Comparison of ENCODE assay signal across 13 cellular contexts in the genomic region with DNA sequence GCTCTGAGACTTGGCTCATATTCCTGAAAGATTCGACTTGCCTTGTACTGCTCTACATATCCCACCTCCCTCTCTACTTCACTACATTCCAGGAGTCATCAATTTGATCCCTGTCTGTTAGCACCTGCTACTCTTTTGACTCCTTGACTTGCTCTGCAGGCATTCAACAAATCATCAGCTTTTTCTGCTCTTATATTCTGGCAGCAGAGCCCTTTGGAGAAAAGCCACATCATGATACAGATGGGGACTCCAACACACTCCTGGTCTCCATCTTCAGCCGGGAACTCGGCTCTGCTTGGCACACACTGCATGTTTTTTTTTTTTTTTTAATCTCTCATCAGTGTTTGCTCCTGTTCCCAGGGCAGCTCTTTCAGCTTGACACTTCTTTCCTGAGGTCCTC.
DNase-seq lines count a peak whose midpoint lies in the region; ATAC-seq and TF ChIP-seq lines count a peak whose summit lies in the region.
"Had no signal": no experiment of that assay in that cellular context is flagged by ENCODE, and none has a peak within 500 bp of the region (broad histone marks: within the 10 kb centered on the region; RNA-seq: fewer than 3 reads in every experiment).

No MANE protein-coding gene starts in this region.

- peak; percentile 42 for DNase-seq in DMS53 (lab: John Stamatoyannopoulos, UW)
- DNase-seq in DMS53 treated with DMSO at 0.1 percent for 48 hours (lab: John Stamatoyannopoulos, UW; ENCODE audit: unreplicated experiment) = no peak
- DNase-seq in NCI-H510A treated with DMSO at 0.1 percent for 48 hours (lab: John Stamatoyannopoulos, UW) = peak; percentile 17
- DNase-seq in NCI-H510A (lab: John Stamatoyannopoulos, UW) = no peak
- no peak for DNase-seq in germinal center (ENCODE audit: low spot score)
- DNase-seq: CD4-positive, alpha-beta T cell; CD8-positive, alpha-beta memory T cell; DMS 273 treated with DMSO at 0.1 percent for 48 hours; DND-41; GM23248; H7; HCEC 1CT had no signal

- ATAC-seq in SK-N-SH treated with all-trans-retinoic acid at 6 μM for 48 hours = no peak

TF ChIP-seq in SK-N-SH treated with all-trans-retinoic acid at 6 μM for 48 hours, 23 proteins besides CTCF, POLR2A, EP300 and RAD21:
- TF ChIP-seq ISL1 (CRISPR knock-in tag; IDR thresholded peaks at IDR 0.05) = peak; percentile 18; the same call in 1 of the 2 replicates
- no peak for TF ChIP-seq SNAI2 (CRISPR knock-in tag; IDR thresholded peaks at IDR 0.05)
- TF ChIP-seq ZFP3 (CRISPR knock-in tag; IDR thresholded peaks at IDR 0.05) = peak; percentile 62; the same call in 1 of the 2 replicates

Comparison
In these comparisons a context has a peak if more than half of its experiments do, and no peak if none do; other contexts are left out.
1. DNase-seq: peak in DMS53 (single experiment) and NCI-H510A treated with DMSO at 0.1 percent for 48 hours (single experiment); none in DMS53 treated with DMSO at 0.1 percent for 48 hours (single experiment), NCI-H510A (single experiment) and germinal center (single experiment).